8 cellular contexts compared by ENCODE assay signal in genomic region chr1:84690397-84691138, GRCh38. TPM values are rescaled to one million over a fixed set of nuclear protein-coding genes. Genes with fewer than 3 reads are reported as not detected.
A peak's percentile ranks its signal among the peaks of the same experiment; 100 is the strongest.
DNase-seq lines count a peak whose midpoint lies in the region; ATAC-seq and TF ChIP-seq lines count a peak whose summit lies in the region.

Gene SSX2IP (minus strand): TSS chr1:84690461. CDS start chr1:84671219, 19,242 bp downstream.

- intact Hi-C loops in T-helper 1 cell treated with Interleukin-12 subunit alpha and Interleukin-12 subunit beta and Interleukin-4 antibody, amounts not matched to agents 30 ng/mL and 1 ng/mL, for 36 hours (cut with micrococcal nuclease) = loop anchor here (1.0 to 5.0 kb wide), 18 partner anchors 116 to 1697 kb away; partner anchors contain the start of genes BCL10, C1orf52, CTBS and GNG5
- intact Hi-C loops in left ventricle myocardium inferior (cut with micrococcal nuclease) = no loop called here
- intact Hi-C loops in posterior vena cava (cut with DNase I) = no loop called here
- intact Hi-C loops in upper lobe of right lung (cut with DNase I) = no loop called here

- TF ChIP-seq CTCF in left ventricle myocardium inferior (IDR thresholded peaks at IDR 0.05; ENCODE audit: borderline replicate concordance) (no peak), upper lobe of right lung (IDR thresholded peaks at IDR 0.05) (no peak)

- H3K27me3 ChIP-seq in left ventricle myocardium inferior (ENCODE audit: low read depth) = no peaks in the 10 kb centered on the region
- no peaks in the 10 kb centered on the region for H3K27me3 ChIP-seq in upper lobe of right lung

- ATAC-seq in GM18498 (IDR thresholded peaks at IDR 0.05; ENCODE audit: unreplicated experiment) = peak; percentile 96
- peak; percentile 91 for ATAC-seq in HG02885 (IDR thresholded peaks at IDR 0.05; ENCODE audit: poor library complexity, unreplicated experiment)
- peak; percentile 98 for ATAC-seq in upper lobe of right lung

- H3K4me1 ChIP-seq in left ventricle myocardium inferior (peaks cover 34% of the 10 kb centered on the region), upper lobe of right lung (peaks cover 8% of the 10 kb centered on the region)

- H3K4me3 ChIP-seq in left ventricle myocardium inferior (peak within 1 kb of the TSS; percentile 86), upper lobe of right lung (peak within 1 kb of the TSS; percentile 80)

- DNase-seq in NCI-H1694 (lab: John Stamatoyannopoulos, UW) (peak; percentile 95), amygdala (lab: John Stamatoyannopoulos, UW) (peak; percentile 35 to 95 (median 88)), left ventricle myocardium inferior (peak; percentile 99), posterior vena cava (ENCODE audit: low spot score) (peak; percentile 99), upper lobe of right lung (peak; percentile 99)

- H3K27ac ChIP-seq in left ventricle myocardium inferior (replicated peaks) = peak within 1 kb of the TSS; percentile 90
- peak within 1 kb of the TSS; percentile 65 for H3K27ac ChIP-seq in upper lobe of right lung

- H3K36me3 ChIP-seq in left ventricle myocardium inferior (no peaks in the 10 kb centered on the region), upper lobe of right lung (no peaks in the 10 kb centered on the region)

- H3K9me3 ChIP-seq in left ventricle myocardium inferior (replicated peaks) = no peaks in the 10 kb centered on the region
- H3K9me3 ChIP-seq in upper lobe of right lung = no peaks in the 10 kb centered on the region

RNA-seq across cellular contexts. Expression of gene SSX2IP, which starts in this region (rescaled TPM):
- 14.8 and 15.6 TPM in 2 replicates for total RNA-seq in T-helper 1 cell treated with Interleukin-12 subunit alpha and Interleukin-12 subunit beta and Interleukin-4 antibody, amounts not matched to agents 30 ng/mL and 1 ng/mL, for 36 hours
- 11.9 TPM for total RNA-seq in left ventricle myocardium inferior
- 1 to 10 TPM; 4.7 to 8.6 TPM for total RNA-seq in posterior vena cava
- total RNA-seq in upper lobe of right lung = 8.5 TPM

Comparison
In these comparisons a context has a peak if more than half of its experiments do, and no peak if none do; other contexts are left out.
1. Peak in every context shown above with its lines: DNase-seq, ATAC-seq, H3K4me3 ChIP-seq and H3K27ac ChIP-seq.